Comparison of ENCODE assay signal across 8 cellular contexts in the genomic region with DNA sequence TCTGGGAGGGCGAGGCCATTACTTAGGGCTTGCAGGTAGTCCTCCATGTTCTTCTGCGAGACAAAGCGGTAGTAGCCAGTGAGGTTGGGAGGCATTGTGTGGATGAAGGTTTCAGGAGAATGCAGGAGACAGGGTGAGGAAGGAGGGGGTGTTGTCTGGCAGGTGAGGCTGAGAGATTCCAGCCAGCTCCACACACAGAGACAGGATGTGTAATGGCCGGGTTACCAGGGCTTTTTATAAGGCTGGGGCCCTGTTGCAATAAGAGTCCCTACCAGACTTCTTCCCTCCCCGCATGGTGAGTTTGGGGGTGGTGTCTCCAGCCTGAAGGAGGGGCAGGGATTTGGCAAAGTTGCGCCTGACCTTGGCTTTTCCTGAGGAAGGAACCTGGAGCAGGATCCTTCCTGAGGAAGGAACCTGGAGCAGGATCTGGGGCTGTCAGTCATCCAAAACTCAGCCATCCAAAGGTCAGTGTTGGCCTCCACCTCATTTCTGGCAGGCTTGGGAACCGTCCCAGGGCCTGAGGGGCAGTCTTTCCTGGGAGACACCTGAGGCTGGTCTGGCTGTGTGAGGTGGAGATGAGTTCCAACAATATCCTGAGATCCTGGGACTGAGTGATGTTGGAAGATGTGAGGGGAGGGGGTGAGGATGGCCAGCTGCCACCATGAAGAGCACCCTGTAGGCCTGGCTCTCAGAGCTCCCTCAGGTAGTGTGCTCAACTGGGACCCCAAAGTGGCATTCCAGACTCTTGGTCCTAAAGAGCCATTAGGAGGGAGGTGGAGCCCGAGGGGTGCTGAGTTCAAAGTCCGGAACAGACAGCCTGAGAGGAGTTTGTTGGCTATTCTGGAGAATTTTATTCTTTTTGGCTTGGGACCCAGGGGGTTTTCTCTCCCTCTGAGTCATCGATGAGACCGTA. TPM values are rescaled to one million over a fixed set of nuclear protein-coding genes. Genes with fewer than 3 reads are reported as not detected.
A peak's percentile ranks its signal among the peaks of the same experiment; 100 is the strongest.
DNase-seq lines count a peak whose midpoint lies in the region; ATAC-seq and TF ChIP-seq lines count a peak whose summit lies in the region.

RBP5 (minus strand) TSS at position 209 of the 913 bp plus-strand sequence; CDS start at position 95, 114 bp downstream.

- no peak within 1 kb of the TSS for H2BK15ac ChIP-seq in mesenchymal stem cell (ENCODE audit: low read depth, poor library complexity, severe bottlenecking)

- peak within 1 kb of the TSS in 1 of 2 experiments; percentile 96 for H3K14ac ChIP-seq in mesenchymal stem cell (ENCODE audit: low read length in 2 of 2)

- peak within 1 kb of the TSS; percentile 70 for H3K9ac ChIP-seq in mesenchymal stem cell (ENCODE audit: low read length)

- POLR2A ChIA-PET in HEK293T (lab: Yijun Ruan, JAX) = interaction anchor here (0.6 to 1.1 kb wide), 2 partner anchors 16 to 185 kb away, joined by 3 to 4 read pairs; partner anchors contain the start of genes C12orf57 and RNU7-1

- H3K79me1 ChIP-seq in mesenchymal stem cell (replicated peaks; ENCODE audit: low read length, poor library complexity, severe bottlenecking) = peaks cover 15% of the 10 kb centered on the region

- H2BK12ac ChIP-seq in mesenchymal stem cell (ENCODE audit: low read length in 2 of 2) = peak within 1 kb of the TSS in 1 of 2 experiments; percentile 17

- CTCF ChIA-PET in HEK293T (lab: Yijun Ruan, JAX) = interaction anchor here (0.6 kb wide), 1 partner anchor 184 kb away, joined by 3 read pairs; no protein-coding TSS in a partner anchor

- H3K18ac ChIP-seq in mesenchymal stem cell (ENCODE audit: low read depth in 1 of 2, low read length in 2 of 2) = peak within 1 kb of the TSS in 1 of 2 experiments; percentile 74

- ATAC-seq in body of pancreas (no peak), upper lobe of right lung (no peak), HG02938 (IDR thresholded peaks at IDR 0.05; ENCODE audit: unreplicated experiment) (no peak)

- H2BK120ac ChIP-seq in mesenchymal stem cell (ENCODE audit: low read depth, low read length) = no peak within 1 kb of the TSS

- peak in 1 of 3 donors; percentile 42 for TF ChIP-seq POLR2A in body of pancreas (IDR thresholded peaks at IDR 0.05)

- peak within 1 kb of the TSS in 1 of 2 experiments; percentile 13 for H3K4ac ChIP-seq in mesenchymal stem cell (ENCODE audit: low read depth in 1 of 2, low read length in 2 of 2)

- DNase-seq in cardiac muscle cell (ENCODE audit: low read depth in 1 of 2, low spot score in 1 of 2) (peak in 1 of 2 donors; percentile 14), cardiac septum (ENCODE audit: low spot score) (no peak), body of pancreas (peak in 1 of 4 donors; percentile 10), mesenchymal stem cell (no peak), upper lobe of right lung (no peak), HEK293T (ENCODE audit: extremely low spot score) (no peak), SIG-M5 (lab: John Stamatoyannopoulos, UW) (no peak)

- peak within 1 kb of the TSS; percentile 27 for H4K8ac ChIP-seq in mesenchymal stem cell (ENCODE audit: low read length)

- H3K4me3 ChIP-seq in cardiac muscle cell (peak within 1 kb of the TSS; percentile 44), body of pancreas (peak within 1 kb of the TSS; percentile 44 to 80), mesenchymal stem cell (ENCODE audit: insufficient read depth in 1 of 2, low read depth in 1 of 2, low read length in 2 of 2) (peak within 1 kb of the TSS; percentile 64 to 81), upper lobe of right lung (peak within 1 kb of the TSS; percentile 69)

- H3K4me1 ChIP-seq in cardiac muscle cell (ENCODE audit: low read depth) = no peaks in the 10 kb centered on the region
- H3K4me1 ChIP-seq in body of pancreas = peaks cover 16% of the 10 kb centered on the region
- H3K4me1 ChIP-seq in mesenchymal stem cell (ENCODE audit: control insufficient read depth, insufficient read depth, low read depth, low read length) = peaks cover 14% of the 10 kb centered on the region
- peaks cover 20% of the 10 kb centered on the region for H3K4me1 ChIP-seq in upper lobe of right lung

- H3K36me3 ChIP-seq in cardiac muscle cell (no peaks in the 10 kb centered on the region), body of pancreas (replicated peaks in 1 of 2; ENCODE audit: insufficient read depth in 1 of 2, low read depth in 2 of 2) (no peaks in the 10 kb centered on the region), mesenchymal stem cell (ENCODE audit: control insufficient read depth in 1 of 2, insufficient read depth in 2 of 2, low read depth in 1 of 2, low read length in 2 of 2) (peaks cover 7 to 11% of the 10 kb centered on the region in 2 experiments), upper lobe of right lung (peaks cover under 1% of the 10 kb centered on the region)

- no peak within 1 kb of the TSS for H2BK5ac ChIP-seq in mesenchymal stem cell (ENCODE audit: low read depth, low read length, poor library complexity, severe bottlenecking)

- H3K4me2 ChIP-seq in mesenchymal stem cell (ENCODE audit: low read length, poor library complexity, severe bottlenecking) = peak within 1 kb of the TSS; percentile 99

- H3K27me3 ChIP-seq in cardiac muscle cell = peaks cover 26% of the 10 kb centered on the region
- H3K27me3 ChIP-seq in body of pancreas = no peaks in the 10 kb centered on the region
- peaks cover 0 to 40% of the 10 kb centered on the region in 2 experiments for H3K27me3 ChIP-seq in mesenchymal stem cell (ENCODE audit: control insufficient read depth in 1 of 2, insufficient read depth in 1 of 2, low read length in 2 of 2)
- H3K27me3 ChIP-seq in upper lobe of right lung = no peaks in the 10 kb centered on the region

- intact Hi-C loops in cardiac septum (cut with DNase I) (no loop called here), body of pancreas (cut with DNase I) (no loop called here), upper lobe of right lung (cut with DNase I) (no loop called here)

- peak within 1 kb of the TSS; percentile 25 for H4K91ac ChIP-seq in mesenchymal stem cell (ENCODE audit: low read length)

- no peak within 1 kb of the TSS for H3K23ac ChIP-seq in mesenchymal stem cell (ENCODE audit: low read length in 2 of 2)

- WGBS in body of pancreas, 2 donors = 43 to 46% methylated on average over 11 of the region's 11 CpGs
- 73% methylated on average over 7 of the region's 11 CpGs for WGBS in mesenchymal stem cell

- TF ChIP-seq CTCF in cardiac muscle cell (IDR thresholded peaks at IDR 0.05; ENCODE audit: low read depth, low read length) (no peak), body of pancreas (IDR thresholded peaks at IDR 0.05) (no peak), upper lobe of right lung (IDR thresholded peaks at IDR 0.05) (no peak)

- no peaks in the 10 kb centered on the region for H3K9me3 ChIP-seq in cardiac muscle cell (ENCODE audit: low read depth)
- no peaks in the 10 kb centered on the region for H3K9me3 ChIP-seq in body of pancreas
- no peaks in the 10 kb centered on the region for H3K9me3 ChIP-seq in mesenchymal stem cell (ENCODE audit: control insufficient read depth, low read length)
- H3K9me3 ChIP-seq in upper lobe of right lung = no peaks in the 10 kb centered on the region

- H2AK5ac ChIP-seq in mesenchymal stem cell (ENCODE audit: low read length, severe bottlenecking) = no peak within 1 kb of the TSS

- no peak within 1 kb of the TSS for H3K27ac ChIP-seq in cardiac muscle cell
- H3K27ac ChIP-seq in body of pancreas = peak within 1 kb of the TSS in 3 of 4 donors; percentile 54 to 84 (median 80)
- no peak within 1 kb of the TSS for H3K27ac ChIP-seq in mesenchymal stem cell (ENCODE audit: low read length, poor library complexity, severe bottlenecking)
- H3K27ac ChIP-seq in upper lobe of right lung = peak within 1 kb of the TSS; percentile 65

- peak within 1 kb of the TSS; percentile 80 for H2AFZ ChIP-seq in mesenchymal stem cell (ENCODE audit: low read depth, low read length)

TF ChIP-seq in HEK293T, 16 proteins besides CTCF, POLR2A, EP300 and RAD21:
- TF ChIP-seq ELF4 (IDR thresholded peaks at IDR 0.05) = no peak
- no peak for TF ChIP-seq L3MBTL2 (conservative IDR thresholded peaks at IDR 0.05)
- TF ChIP-seq FOXK2 (IDR thresholded peaks at IDR 0.05) = no peak
- TF ChIP-seq CTBP1 (IDR thresholded peaks at IDR 0.05; ENCODE audit: borderline replicate concordance) = no peak
- TF ChIP-seq ARNT (IDR thresholded peaks at IDR 0.05) = no peak
- TF ChIP-seq TARDBP (IDR thresholded peaks at IDR 0.05) = no peak

RNA-seq across cellular contexts. Expression of gene RBP5, which starts in this region (rescaled TPM):
- 0.95 and 8.9 TPM in 2 replicates for total RNA-seq in cardiac muscle cell
- 1.5 and 4.1 TPM in 2 replicates for polyA plus RNA-seq in cardiac muscle cell
- 0.62 TPM for total RNA-seq in cardiac septum
- total RNA-seq in body of pancreas = 1 to 10 TPM in 1 of 2 donors, not detected in 1; 1.3 TPM
- polyA plus RNA-seq in mesenchymal stem cell (2013, experiment 1 of 2) = not detected
- not detected for polyA plus RNA-seq in mesenchymal stem cell (2013, experiment 2 of 2)
- total RNA-seq in upper lobe of right lung = 7.1 TPM

Comparison
In these comparisons a context has a peak if more than half of its experiments do, and no peak if none do; other contexts are left out.
1. H3K27ac ChIP-seq: peak in body of pancreas (3 of 4) and upper lobe of right lung (single experiment); none in cardiac muscle cell (single experiment) and mesenchymal stem cell (single experiment).
2. Peak in every context shown above with its lines, with median percentiles within 50 percentile points of each other: H3K4me3 ChIP-seq.